Comparison of ENCODE assay signal across 8 cellular contexts in the genomic region with DNA sequence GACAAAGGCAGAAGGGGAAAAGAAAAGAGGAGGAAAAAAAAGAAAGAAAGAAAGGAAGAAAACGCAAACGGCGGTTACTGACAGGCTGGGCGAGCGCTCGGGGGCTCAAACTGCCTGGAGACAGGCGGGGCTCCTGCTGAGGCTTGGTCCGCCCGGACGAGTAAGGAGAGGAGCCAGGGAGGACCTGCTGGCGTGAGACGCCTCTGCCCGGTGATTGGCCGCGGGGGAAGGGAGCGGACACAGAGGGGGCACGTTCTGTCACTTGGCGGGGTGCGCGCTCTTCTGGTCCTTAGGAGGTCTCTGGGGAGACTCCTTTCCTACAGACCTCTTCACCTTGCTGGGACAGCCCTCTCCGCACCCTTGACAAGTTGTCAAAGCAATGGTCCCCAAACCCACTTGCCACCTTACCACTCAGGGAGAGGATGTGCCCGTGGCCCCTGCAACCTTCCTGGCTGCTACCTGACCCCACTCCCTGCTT. TPM values are rescaled to one million over a fixed set of nuclear protein-coding genes. Genes with fewer than 3 reads are reported as not detected.
DNase-seq lines count a peak whose midpoint lies in the region; ATAC-seq, FAIRE-seq and TF ChIP-seq lines count a peak whose summit lies in the region.

No MANE protein-coding gene starts in this region.

- peak; percentile 83 to 85 for ATAC-seq in A549
- ATAC-seq in HG02571 (IDR thresholded peaks at IDR 0.05; ENCODE audit: unreplicated experiment): peak; percentile 43

- H3K36me3 ChIP-seq in bronchial epithelial cell (ENCODE audit: control insufficient read depth, insufficient read depth, low read length) (no peaks in the 10 kb centered on the region), transverse colon (no peaks in the 10 kb centered on the region)

- H3K27me3 ChIP-seq in bronchial epithelial cell (ENCODE audit: control insufficient read depth, insufficient read depth, low read length) (no peaks in the 10 kb centered on the region), transverse colon (peaks cover 27% of the 10 kb centered on the region)

- H3K27ac ChIP-seq in A549 (peak overlapping the region; percentile 89 to 99), transverse colon (peak overlapping the region; percentile 88 to 95 (median 90))

- H3K9me3 ChIP-seq in A549: no peaks in the 10 kb centered on the region
- H3K9me3 ChIP-seq in transverse colon: no peaks in the 10 kb centered on the region

- H3K4me3 ChIP-seq in A549: peak overlapping the region; percentile 59
- H3K4me3 ChIP-seq in bronchial epithelial cell (ENCODE audit: low read depth, low read length): peak overlapping the region; percentile 66
- peak overlapping the region; percentile 53 for H3K4me3 ChIP-seq in lower leg skin (ENCODE audit: low read depth, poor library complexity, severe bottlenecking)
- H3K4me3 ChIP-seq in transverse colon: peak overlapping the region; percentile 45 to 82 (median 54)

- in situ Hi-C loops in transverse colon (cut with MboI; ENCODE audit: low pct_ligation_motif_present in 1 of 4, low pct_unique_long_range_greater_than_20kb in 1 of 4, low sequenced_read_pairs in 3 of 4): no loop called here

- TF ChIP-seq EP300 in A549 (IDR thresholded peaks at IDR 0.05): no peak
- TF ChIP-seq EP300 in transverse colon (IDR thresholded peaks at IDR 0.05; ENCODE audit: low read depth): no peak

- 0 out of 2 replicates have a peak, but pooled peaks have one; percentile 4 for TF ChIP-seq POLR2A in A549 (IDR thresholded peaks at IDR 0.05; ENCODE audit: low read length)
- peak; percentile 62 for TF ChIP-seq POLR2A in GM12891 (IDR thresholded peaks at IDR 0.05; ENCODE audit: low read depth, low read length)
- TF ChIP-seq POLR2A in lower leg skin (IDR thresholded peaks at IDR 0.05): no peak
- no peak for TF ChIP-seq POLR2A in transverse colon (IDR thresholded peaks at IDR 0.05)

- TF ChIP-seq CTCF in A549 (IDR thresholded peaks at IDR 0.05) (no peak), bronchial epithelial cell (IDR thresholded peaks at IDR 0.05; ENCODE audit: insufficient read depth, low read length, severe bottlenecking) (no peak), lower leg skin (IDR thresholded peaks at IDR 0.05) (no peak), transverse colon (IDR thresholded peaks at IDR 0.05) (no peak)

- POLR2A ChIA-PET in A549 (lab: Yijun Ruan, JAX): no interaction called here

- no peak for TF ChIP-seq RAD21 in A549 (conservative IDR thresholded peaks at IDR 0.05 in 1 of 2, IDR thresholded peaks at IDR 0.05 in 1 of 2)

- FAIRE-seq in A549 (lab: Jason Lieb, UNC) (no peak), GM12891 (lab: Jason Lieb, UNC) (no peak), bronchial epithelial cell (lab: Jason Lieb, UNC) (no peak), frontal cortex (lab: Jason Lieb, UNC) (no peak)

- H3K4me1 ChIP-seq in A549 (peaks cover 31% of the 10 kb centered on the region), transverse colon (peaks cover 6 to 42% (median 21%) of the 10 kb centered on the region in 4 donors)

- CTCF ChIA-PET in A549 (lab: Yijun Ruan, JAX): no interaction called here

- WGBS in A549 (ENCODE audit: missing lambda C conversion rate): 1% methylated on average over 18 of the region's 22 CpGs
- WGBS in lower leg skin, 2 donors: 3 to 4% methylated on average over 22 of the region's 22 CpGs
- WGBS in transverse colon (ENCODE audit: low coverage in 1 of 2), 2 donors: 0 to 3% methylated on average over 5 to 22 of the region's 22 CpGs

- peak overlapping the region; percentile 88 for H3K4me2 ChIP-seq in A549

- peak in 1 of 2 experiments; percentile 69 for DNase-seq in A549 (ENCODE audit: low read depth in 1 of 2, low spot score in 1 of 2)
- DNase-seq in GM12891 (ENCODE audit: insufficient read length, low spot score): peak; percentile 56
- peak; percentile 90 for DNase-seq in NCI-H1436 treated with DMSO at 0.1 percent for 48 hours (lab: John Stamatoyannopoulos, UW)
- DNase-seq in bronchial epithelial cell (ENCODE audit: low read depth): no peak
- DNase-seq in lower leg skin (ENCODE audit: low spot score in 2 of 2): no peak
- DNase-seq in transverse colon: no peak
- no peak for DNase-seq in frontal cortex (ENCODE audit: low spot score in 2 of 2)

- intact Hi-C loops in lower leg skin (cut with DNase I; ENCODE audit: low total_unique reads) (no loop called here), transverse colon (cut with DNase I; ENCODE audit: low total_unique reads) (no loop called here)

TF ChIP-seq in A549, 52 proteins besides CTCF, POLR2A, EP300 and RAD21 (continues in another document):
- TF ChIP-seq SMC3 (IDR thresholded peaks at IDR 0.05) (no peak), PHF8 (IDR thresholded peaks at IDR 0.05; ENCODE audit: borderline replicate concordance, low read depth) (0 out of 2 replicates have a peak, but pooled peaks have one; percentile 23), JUN (IDR thresholded peaks at IDR 0.05) (no peak), USF2 (IDR thresholded peaks at IDR 0.05) (no peak), MYC (IDR thresholded peaks at IDR 0.05; ENCODE audit: borderline replicate concordance, low read length) (no peak)
- TF ChIP-seq, protein P1, sequence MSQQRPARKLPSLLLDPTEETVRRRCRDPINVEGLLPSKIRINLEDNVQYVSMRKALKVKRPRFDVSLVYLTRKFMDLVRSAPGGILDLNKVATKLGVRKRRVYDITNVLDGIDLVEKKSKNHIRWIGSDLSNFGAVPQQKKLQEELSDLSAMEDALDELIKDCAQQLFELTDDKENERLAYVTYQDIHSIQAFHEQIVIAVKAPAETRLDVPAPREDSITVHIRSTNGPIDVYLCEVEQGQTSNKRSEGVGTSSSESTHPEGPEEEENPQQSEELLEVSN (IDR thresholded peaks at IDR 0.05; ENCODE audit: borderline replicate concordance, low read depth): 0 out of 2 replicates have a peak, but pooled peaks have one; percentile 59

TF ChIP-seq in GM12891, 5 proteins besides CTCF, POLR2A, EP300 and RAD21:
- peak; percentile 49 for TF ChIP-seq POLR2AphosphoS5 (IDR thresholded peaks at IDR 0.05; ENCODE audit: low read depth, low read length)
- TF ChIP-seq POU2F2 (IDR thresholded peaks at IDR 0.05; ENCODE audit: low read depth, low read length): no peak

RNA-seq across cellular contexts. Expression of gene PIK3R3, which starts 0.8 kb away (rescaled TPM):
- polyA plus RNA-seq in A549 (2011; rRNA removed) (1.6 and 2.2 TPM in 2 replicates), A549 (2017; fragmentation: RNase III; extraction: RNeasy Plus Mini Kit Qiagen cat#74134 plus additional on column Dnase treatment) (1.8 to 2.1 TPM (median 2.0 TPM) in 3 replicates)
- 0.40 and 0.48 TPM in 2 replicates for polyA plus RNA-seq in A549 (2012; cell fraction: cytosol; rRNA removed)
- 0.42 and 0.73 TPM in 2 replicates for polyA plus RNA-seq in A549 (2012; cell fraction: nucleus; rRNA removed)
- 2.0 and 2.2 TPM in 2 replicates for polyA minus RNA-seq in A549 (2011; rRNA and poly(A)+ RNA removed)
- polyA plus RNA-seq in GM12891 (2012; ENCODE audit: low read depth, missing spikeins): 5.9 TPM
- total RNA-seq in bronchial epithelial cell (1.8 and 4.0 TPM in 2 replicates), lower leg skin (10 to 100 TPM in 3 of 4 donors, 1 to 10 TPM in 1; 4.4 to 18.4 (median 11.7) TPM), transverse colon (1 to 10 TPM; 3.0 to 5.9 (median 4.7) TPM), frontal cortex (33.4 TPM)

RNA-seq across cellular contexts. Expression of gene TSPAN1, which starts 41.7 kb away (rescaled TPM):
- polyA plus RNA-seq in A549 (2011; rRNA removed) (2.1 and 3.1 TPM in 2 replicates), A549 (2017; fragmentation: RNase III; extraction: RNeasy Plus Mini Kit Qiagen cat#74134 plus additional on column Dnase treatment) (1.8 to 3.1 TPM (median 2.1 TPM) in 3 replicates)
- 1.6 TPM in 2 replicates for polyA plus RNA-seq in A549 (2012; cell fraction: cytosol; rRNA removed)
- 2.3 and 2.6 TPM in 2 replicates for polyA plus RNA-seq in A549 (2012; cell fraction: nucleus; rRNA removed)
- 1.7 and 1.8 TPM in 2 replicates for polyA minus RNA-seq in A549 (2011; rRNA and poly(A)+ RNA removed)
- 0.06 TPM for polyA plus RNA-seq in GM12891 (2012; ENCODE audit: low read depth, missing spikeins)
- total RNA-seq in bronchial epithelial cell (42.1 and 49.4 TPM in 2 replicates), lower leg skin (10 to 100 TPM in 1 of 4 donors, 1 to 10 TPM in 3; 2.9 to 10.9 (median 5.9) TPM), transverse colon (1,000 to 10,000 TPM in 2 of 4 donors, 100 to 1,000 TPM in 2; 228 to 1,657 (median 1,038) TPM), frontal cortex (0.82 TPM)

RNA-seq across cellular contexts. Expression of gene P3R3URF, which starts 43.1 kb away (rescaled TPM):
- polyA plus RNA-seq in A549 (2011; rRNA removed) (not detected in 2 replicates), A549 (2017; fragmentation: RNase III; extraction: RNeasy Plus Mini Kit Qiagen cat#74134 plus additional on column Dnase treatment) (not detected in 3 replicates)
- polyA plus RNA-seq in A549 (2012; cell fraction: cytosol; rRNA removed): not detected in 2 replicates
- not detected in 2 replicates for polyA plus RNA-seq in A549 (2012; cell fraction: nucleus; rRNA removed)
- not detected in 2 replicates for polyA minus RNA-seq in A549 (2011; rRNA and poly(A)+ RNA removed)
- polyA plus RNA-seq in GM12891 (2012; ENCODE audit: low read depth, missing spikeins): not detected
- total RNA-seq in bronchial epithelial cell (not detected in 2 replicates), lower leg skin (not detected), transverse colon (not detected), frontal cortex (not detected)

Comparison
In these comparisons a context has a peak if more than half of its experiments do, and no peak if none do; other contexts are left out.
1. DNase-seq: peak in GM12891 (single experiment) and NCI-H1436 treated with DMSO at 0.1 percent for 48 hours (single experiment); none in bronchial epithelial cell (single experiment), lower leg skin (0 of 2), transverse colon (single experiment) and frontal cortex (0 of 2).
2. POLR2A ChIP-seq: peak in A549 (single experiment) and GM12891 (single experiment); none in lower leg skin (0 of 2) and transverse colon (single experiment).
3. Peak in every context shown above with its lines, with median percentiles within 50 percentile points of each other: H3K4me3 ChIP-seq.